ENCODE assay signal across 22 cellular contexts in the genomic region with DNA sequence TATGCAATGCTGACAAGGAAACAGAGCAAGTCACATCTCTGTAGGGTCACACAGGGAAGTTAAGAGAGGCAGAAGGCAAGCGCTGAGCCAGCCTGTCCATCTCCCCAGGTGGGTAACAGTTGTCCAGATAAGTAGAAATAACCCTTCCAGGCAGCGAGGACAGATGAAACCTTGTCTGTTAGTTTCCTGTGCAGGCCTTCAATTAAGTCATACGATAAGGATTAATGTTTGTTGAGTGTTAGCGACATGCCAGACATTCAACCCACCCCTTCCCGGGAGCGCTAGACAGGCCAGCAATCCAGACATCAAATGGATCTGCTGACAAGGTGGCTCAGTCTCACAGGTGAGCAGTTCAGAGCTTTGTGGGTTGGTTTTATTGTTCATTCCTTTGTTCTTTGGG.
"Had no signal": no experiment of that assay in that cellular context is flagged by ENCODE, and none has a peak within 500 bp of the region (broad histone marks: within the 10 kb centered on the region; RNA-seq: fewer than 3 reads in every experiment).

No MANE protein-coding gene starts in this region.

- DNase-seq: dermis blood vessel endothelial cell; effector memory CD4-positive, alpha-beta T cell; kidney; left lung; mesenchymal stem cell; mucosa of descending colon; naive B cell; pancreas; right lobe of liver; small intestine; stimulated activated CD4-positive, alpha-beta T cell treated with anti-CD3 and anti-CD28 coated beads, Interleukin-12 subunit alpha, Interleukin-12 subunit beta, amount 100 ng/mL, for 4 hours; stimulated activated CD4-positive, alpha-beta T cell treated with anti-CD3 and anti-CD28 coated beads, Interleukin-1b, Interleukin-23, amount 100 ng/mL, for 48 hours; stimulated activated CD4-positive, alpha-beta T cell treated with anti-CD3 and anti-CD28 coated beads, Interleukin-4, amount 100 ng/mL, for 1 hour; stimulated activated CD8-positive, alpha-beta memory T cell treated with anti-CD3 and anti-CD28 coated beads, Interleukin-4, amount 100 ng/mL, for 48 hours; stimulated activated naive CD4-positive, alpha-beta T cell; stimulated activated naive CD8-positive, alpha-beta T cell treated with anti-CD3 and anti-CD28 coated beads, Interleukin-15, amount 100 ng/mL, for 72 hours; transverse colon had no signal

- H3K27ac ChIP-seq: coronary artery, left lung, neutrophil, pancreas, right lobe of liver, suprapubic skin, transverse colon, vagina had no signal

- H3K9me3 ChIP-seq: left lung, mucosa of descending colon, neutrophil, pancreas, right lobe of liver, suprapubic skin, transverse colon, vagina had no signal

- H3K36me3 ChIP-seq: left lung, neutrophil, pancreas, right lobe of liver, suprapubic skin, transverse colon, vagina had no signal

- ATAC-seq: left lung; mucosa of descending colon; natural killer cell treated with Interleukin-12 subunit alpha and Interleukin-12 subunit beta and Interleukin-15 and Interleukin-18, amount 100 ng/mL, for 72 hours; pancreas; right lobe of liver; stimulated activated naive CD8-positive, alpha-beta T cell treated with anti-CD3 and anti-CD28 coated beads, Interleukin-15, amount 100 ng/mL, for 72 hours had no signal

- H3K27me3 ChIP-seq: left lung, neutrophil, pancreas, right lobe of liver, suprapubic skin, transverse colon, vagina had no signal

- H3K4me1 ChIP-seq: left lung, pancreas, right lobe of liver, suprapubic skin, transverse colon, vagina had no signal

- H3K4me3 ChIP-seq: coronary artery, left lung, mucosa of descending colon, pancreas, right lobe of liver, suprapubic skin, transverse colon, vagina had no signal
